Comparison of ENCODE assay signal across 25 cellular contexts in the genomic region with DNA sequence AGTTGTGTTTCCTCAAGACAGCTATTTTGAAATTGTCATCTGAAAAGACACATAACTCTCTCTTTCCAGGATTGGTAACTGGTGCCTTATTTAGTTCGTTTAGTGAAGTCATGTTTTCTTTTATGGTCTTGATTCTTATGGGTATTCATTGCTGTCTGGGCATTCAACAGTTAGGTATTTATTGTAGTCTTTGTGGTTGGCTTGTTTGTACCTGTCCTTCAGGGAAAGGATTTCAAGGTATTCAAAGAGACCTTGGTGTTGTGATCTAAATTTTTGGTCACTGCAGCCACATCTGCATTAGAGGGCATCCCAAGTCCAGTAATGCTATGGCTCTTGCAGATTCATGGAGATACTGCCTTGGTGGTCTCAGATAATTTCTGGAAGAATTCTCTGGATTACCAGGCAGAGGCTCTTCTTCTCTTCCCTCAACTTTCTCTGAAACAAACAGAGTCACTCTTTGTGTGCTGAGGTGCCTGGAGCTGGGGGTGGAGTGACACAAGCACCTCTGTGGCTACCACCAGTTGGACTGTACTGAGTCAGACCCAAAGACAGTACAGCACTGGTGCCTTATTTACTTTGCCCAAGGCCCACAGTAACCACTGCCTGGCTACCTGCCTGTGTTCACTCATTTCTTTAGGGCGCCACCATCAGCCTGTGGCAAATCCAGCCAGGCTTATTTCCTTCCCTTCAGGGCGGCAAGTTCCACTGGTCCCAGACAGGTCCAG.
"Had no signal": no experiment of that assay in that cellular context is flagged by ENCODE, and none has a peak within 500 bp of the region (broad histone marks: within the 10 kb centered on the region; RNA-seq: fewer than 3 reads in every experiment).

No MANE protein-coding gene starts in this region.

- H3K4me2 ChIP-seq: hepatocyte had no signal

- H3K9ac ChIP-seq: parathyroid adenoma had no signal

- H3K9me3 ChIP-seq: neutrophil, right lobe of liver, testis, thyroid gland, vagina had no signal

- H3K36me3 Mint-ChIP-seq: stimulated activated naive B cell treated with anti-CD40 and anti-IgM and Interleukin-4, amounts not matched to agents 10 μg/mL and 1 μg/mL and 100 μg/mL, for 72 hours had no signal

- H3K4me1 ChIP-seq: left lung, lower lobe of right lung, parathyroid adenoma, psoas muscle, right lobe of liver, stomach, testis, thyroid gland, transverse colon, upper lobe of left lung, vagina had no signal

- H3K4me3 ChIP-seq: hepatocyte, left lung, lower lobe of right lung, psoas muscle, right lobe of liver, stomach, testis, thyroid gland, transverse colon, upper lobe of left lung, vagina had no signal

- H3K79me2 ChIP-seq: hepatocyte, parathyroid adenoma had no signal

- DNase-seq: kidney glomerular epithelial cell; left colon; left lung; lower lobe of right lung; naive thymus-derived CD8-positive, alpha-beta T cell; occipital lobe; psoas muscle; right lobe of liver; stimulated activated CD4-positive, alpha-beta T cell treated with anti-CD3 and anti-CD28 coated beads, Interleukin-12 subunit alpha, Interleukin-12 subunit beta, amount 100 ng/mL, for 4 hours; stimulated activated CD4-positive, alpha-beta T cell treated with anti-CD3 and anti-CD28 coated beads, Interleukin-15, amount 100 ng/mL, for 24 hours; stimulated activated CD4-positive, alpha-beta T cell treated with anti-CD3 and anti-CD28 coated beads, Interleukin-2, amount 100 ng/mL, for 24 hours; stimulated activated CD4-positive, alpha-beta T cell treated with anti-CD3 and anti-CD28 coated beads, Interleukin-4, amount 100 ng/mL, for 1 hour; stimulated activated naive B cell treated with anti-CD40 and anti-IgM and Interleukin-4, amounts not matched to agents 10 μg/mL and 1 μg/mL and 100 μg/mL, for 72 hours; stimulated activated naive CD8-positive, alpha-beta T cell treated with anti-CD3 and anti-CD28 coated beads, Interleukin-15, Interleukin-2, amounts not matched to agents 100 U/mL and 50 U/mL, for 24 hours; stomach; testis; thyroid gland; transverse colon; upper lobe of left lung had no signal

- H3K36me3 ChIP-seq: left lung, lower lobe of right lung, neutrophil, right lobe of liver, stomach, thyroid gland, transverse colon, upper lobe of left lung, vagina had no signal

- H3K27me3 ChIP-seq: hepatocyte, left lung, neutrophil, right lobe of liver, stomach, testis, thyroid gland, transverse colon, upper lobe of left lung, vagina had no signal

- H2AFZ ChIP-seq: hepatocyte, parathyroid adenoma had no signal

- H3K27ac ChIP-seq: hepatocyte, left lung, lower lobe of right lung, neutrophil, parathyroid adenoma, psoas muscle, right lobe of liver, stomach, testis, thyroid gland, transverse colon, upper lobe of left lung, vagina had no signal

- H3K4me3 Mint-ChIP-seq: naive thymus-derived CD8-positive, alpha-beta T cell; nephron; neural crest cell; stimulated activated naive B cell treated with anti-CD40 and anti-IgM and Interleukin-4, amounts not matched to agents 10 μg/mL and 1 μg/mL and 100 μg/mL, for 72 hours had no signal

- H3K27ac Mint-ChIP-seq: nephron; stimulated activated naive B cell treated with anti-CD40 and anti-IgM and Interleukin-4, amounts not matched to agents 10 μg/mL and 1 μg/mL and 100 μg/mL, for 72 hours had no signal

- H3K4me1 Mint-ChIP-seq: naive thymus-derived CD8-positive, alpha-beta T cell; nephron; neural crest cell; stimulated activated naive B cell treated with anti-CD40 and anti-IgM and Interleukin-4, amounts not matched to agents 10 μg/mL and 1 μg/mL and 100 μg/mL, for 72 hours had no signal

- H3K27me3 Mint-ChIP-seq: stimulated activated naive B cell treated with anti-CD40 and anti-IgM and Interleukin-4, amounts not matched to agents 10 μg/mL and 1 μg/mL and 100 μg/mL, for 72 hours had no signal
